ENCODE assay signal across 16 cellular contexts in the genomic region with DNA sequence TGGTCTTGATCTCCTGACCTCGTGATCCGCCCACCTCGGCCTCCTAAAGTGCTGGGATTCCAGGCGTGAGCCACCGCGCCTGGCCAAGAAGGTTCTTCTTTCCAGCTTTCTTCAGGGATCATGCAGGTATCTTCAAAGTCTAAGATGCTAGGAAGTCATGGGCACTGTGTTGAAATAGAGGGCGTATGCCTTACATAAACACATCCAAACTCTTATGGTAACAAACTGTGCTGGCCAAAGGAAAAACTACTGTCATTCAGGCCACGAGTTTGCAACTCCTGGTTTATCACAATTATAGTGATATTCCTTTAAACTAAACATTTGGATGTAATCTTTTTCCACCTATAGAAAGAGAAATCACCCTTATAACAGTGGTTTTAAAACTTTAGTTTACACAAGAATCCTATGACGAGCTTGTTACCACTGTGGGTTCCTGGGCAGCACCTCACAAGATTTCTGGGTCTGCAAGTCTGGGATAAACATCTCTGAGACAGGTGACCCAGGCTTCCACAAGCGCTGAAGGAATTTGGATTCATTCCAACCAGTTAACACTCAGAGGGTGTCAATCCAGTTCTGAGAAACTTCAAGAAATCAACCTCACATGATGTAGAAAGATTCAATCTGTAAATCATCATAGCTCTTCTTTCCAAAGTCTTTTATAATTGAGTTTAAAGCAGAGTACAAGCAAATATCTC.
DNase-seq lines count a peak whose midpoint lies in the region; ATAC-seq and TF ChIP-seq lines count a peak whose summit lies in the region.
"Had no signal": no experiment of that assay in that cellular context is flagged by ENCODE, and none has a peak within 500 bp of the region (broad histone marks: within the 10 kb centered on the region; RNA-seq: fewer than 3 reads in every experiment).

No MANE protein-coding gene starts in this region.

- H3K9me3 Mint-ChIP-seq in GM23338: peaks cover 6% of the 10 kb centered on the region; the same call in 2 of the 3 replicates

- H3K4me3 ChIP-seq in GM23338: no peak overlapping the region
- H3K4me3 ChIP-seq in choroid plexus epithelial cell (ENCODE audit: low read depth, low read length): no peak overlapping the region
- no peak overlapping the region for H3K4me3 ChIP-seq in suprapubic skin

- no peak for TF ChIP-seq POLR2A in suprapubic skin (IDR thresholded peaks at IDR 0.05)

- peak overlapping the region; percentile 8; the same call in 1 of the 2 replicates for H2AFZ ChIP-seq in GM23338

- H3K4me2 ChIP-seq in GM23338: no peak overlapping the region

- no peaks in the 10 kb centered on the region for H3F3A ChIP-seq in GM23338 (replicated peaks; ENCODE audit: low read depth)

- H3K4me1 Mint-ChIP-seq in GM23338: peaks cover 21% of the 10 kb centered on the region
- H3K4me1 Mint-ChIP-seq: CD4-positive, alpha-beta memory T cell had no signal

- H3K4me1 ChIP-seq in GM23338 (ENCODE audit: insufficient read depth) (peaks cover 15% of the 10 kb centered on the region), suprapubic skin (no peaks in the 10 kb centered on the region)

- TF ChIP-seq EP300 in suprapubic skin (IDR thresholded peaks at IDR 0.05): no peak

- DNase-seq in GM23338 (ENCODE audit: low spot score) (no peak), choroid plexus epithelial cell (ENCODE audit: low read depth) (peak; percentile 77), renal cortical epithelial cell (ENCODE audit: low read depth) (peak; percentile 21), suprapubic skin (ENCODE audit: low spot score in 2 of 2) (no peak), islet precursor cell (no peak), middle frontal gyrus (ENCODE audit: extremely low spot score, low spot score) (no peak)
- DNase-seq: 8988T; C1 segment of cervical spinal cord; Calu3; CD4-positive, alpha-beta memory T cell; COR-L47; DMS53; DMS79 treated with DMSO at 0.1 percent for 48 hours; GF-D8; H7; HCEC 1CT had no signal

- H3K27ac ChIP-seq in GM23338 (ENCODE audit: low read depth): no peak overlapping the region
- H3K27ac ChIP-seq in suprapubic skin: no peak overlapping the region

- H3K27me3 Mint-ChIP-seq in GM23338 (ENCODE audit: insufficient read depth, low read depth, poor library complexity): peaks cover 7% of the 10 kb centered on the region

- H3K79me2 ChIP-seq in GM23338 (replicated peaks; ENCODE audit: insufficient read depth): no peaks in the 10 kb centered on the region

- H4K20me1 ChIP-seq in GM23338 (replicated peaks; ENCODE audit: insufficient read depth): no peaks in the 10 kb centered on the region

- H3K27ac Mint-ChIP-seq in GM23338: no peak overlapping the region
- H3K27ac Mint-ChIP-seq: CD4-positive, alpha-beta memory T cell had no signal

- ATAC-seq in GM23338: no peak

- H3K9me3 ChIP-seq in suprapubic skin: no peaks in the 10 kb centered on the region

- no peaks in the 10 kb centered on the region for H3K9me2 ChIP-seq in GM23338 (ENCODE audit: insufficient read depth)

- WGBS in suprapubic skin: 83% methylated on average over 10 of the region's 10 CpGs

- TF ChIP-seq CTCF in GM23338 (conservative IDR thresholded peaks at IDR 0.05; ENCODE audit: low read depth in 2 of 2) (no peak), choroid plexus epithelial cell (conservative IDR thresholded peaks at IDR 0.05; ENCODE audit: low read depth, low read length) (no peak), suprapubic skin (IDR thresholded peaks at IDR 0.05) (no peak)

- H3K36me3 Mint-ChIP-seq in GM23338 (ENCODE audit: low read depth): peaks cover 6% of the 10 kb centered on the region
- H3K36me3 Mint-ChIP-seq: CD4-positive, alpha-beta memory T cell had no signal

- no peaks in the 10 kb centered on the region for H3K27me3 ChIP-seq in GM23338 (ENCODE audit: insufficient read depth)
- H3K27me3 ChIP-seq in suprapubic skin: peaks cover 3% of the 10 kb centered on the region

- H3K36me3 ChIP-seq in GM23338 (ENCODE audit: insufficient read depth): no peaks in the 10 kb centered on the region
- H3K36me3 ChIP-seq in suprapubic skin: no peaks in the 10 kb centered on the region

- no peak overlapping the region for H3K4me3 Mint-ChIP-seq in GM23338
- H3K4me3 Mint-ChIP-seq: CD4-positive, alpha-beta memory T cell had no signal

TF ChIP-seq in GM23338, 12 proteins besides CTCF, POLR2A, EP300 and RAD21 (continues in another document):
- no peak for TF ChIP-seq EZH2 (IDR thresholded peaks at IDR 0.05; ENCODE audit: low read depth, unreplicated experiment)
- no peak for TF ChIP-seq ZNF114 (CRISPR knock-in tag; IDR thresholded peaks at IDR 0.05)
- TF ChIP-seq NANOG (IDR thresholded peaks at IDR 0.05; ENCODE audit: borderline replicate concordance): no peak
- TF ChIP-seq, protein P1, sequence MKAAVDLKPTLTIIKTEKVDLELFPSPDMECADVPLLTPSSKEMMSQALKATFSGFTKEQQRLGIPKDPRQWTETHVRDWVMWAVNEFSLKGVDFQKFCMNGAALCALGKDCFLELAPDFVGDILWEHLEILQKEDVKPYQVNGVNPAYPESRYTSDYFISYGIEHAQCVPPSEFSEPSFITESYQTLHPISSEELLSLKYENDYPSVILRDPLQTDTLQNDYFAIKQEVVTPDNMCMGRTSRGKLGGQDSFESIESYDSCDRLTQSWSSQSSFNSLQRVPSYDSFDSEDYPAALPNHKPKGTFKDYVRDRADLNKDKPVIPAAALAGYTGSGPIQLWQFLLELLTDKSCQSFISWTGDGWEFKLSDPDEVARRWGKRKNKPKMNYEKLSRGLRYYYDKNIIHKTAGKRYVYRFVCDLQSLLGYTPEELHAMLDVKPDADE (IDR thresholded peaks at IDR 0.05): no peak
- TF ChIP-seq, protein P2, sequence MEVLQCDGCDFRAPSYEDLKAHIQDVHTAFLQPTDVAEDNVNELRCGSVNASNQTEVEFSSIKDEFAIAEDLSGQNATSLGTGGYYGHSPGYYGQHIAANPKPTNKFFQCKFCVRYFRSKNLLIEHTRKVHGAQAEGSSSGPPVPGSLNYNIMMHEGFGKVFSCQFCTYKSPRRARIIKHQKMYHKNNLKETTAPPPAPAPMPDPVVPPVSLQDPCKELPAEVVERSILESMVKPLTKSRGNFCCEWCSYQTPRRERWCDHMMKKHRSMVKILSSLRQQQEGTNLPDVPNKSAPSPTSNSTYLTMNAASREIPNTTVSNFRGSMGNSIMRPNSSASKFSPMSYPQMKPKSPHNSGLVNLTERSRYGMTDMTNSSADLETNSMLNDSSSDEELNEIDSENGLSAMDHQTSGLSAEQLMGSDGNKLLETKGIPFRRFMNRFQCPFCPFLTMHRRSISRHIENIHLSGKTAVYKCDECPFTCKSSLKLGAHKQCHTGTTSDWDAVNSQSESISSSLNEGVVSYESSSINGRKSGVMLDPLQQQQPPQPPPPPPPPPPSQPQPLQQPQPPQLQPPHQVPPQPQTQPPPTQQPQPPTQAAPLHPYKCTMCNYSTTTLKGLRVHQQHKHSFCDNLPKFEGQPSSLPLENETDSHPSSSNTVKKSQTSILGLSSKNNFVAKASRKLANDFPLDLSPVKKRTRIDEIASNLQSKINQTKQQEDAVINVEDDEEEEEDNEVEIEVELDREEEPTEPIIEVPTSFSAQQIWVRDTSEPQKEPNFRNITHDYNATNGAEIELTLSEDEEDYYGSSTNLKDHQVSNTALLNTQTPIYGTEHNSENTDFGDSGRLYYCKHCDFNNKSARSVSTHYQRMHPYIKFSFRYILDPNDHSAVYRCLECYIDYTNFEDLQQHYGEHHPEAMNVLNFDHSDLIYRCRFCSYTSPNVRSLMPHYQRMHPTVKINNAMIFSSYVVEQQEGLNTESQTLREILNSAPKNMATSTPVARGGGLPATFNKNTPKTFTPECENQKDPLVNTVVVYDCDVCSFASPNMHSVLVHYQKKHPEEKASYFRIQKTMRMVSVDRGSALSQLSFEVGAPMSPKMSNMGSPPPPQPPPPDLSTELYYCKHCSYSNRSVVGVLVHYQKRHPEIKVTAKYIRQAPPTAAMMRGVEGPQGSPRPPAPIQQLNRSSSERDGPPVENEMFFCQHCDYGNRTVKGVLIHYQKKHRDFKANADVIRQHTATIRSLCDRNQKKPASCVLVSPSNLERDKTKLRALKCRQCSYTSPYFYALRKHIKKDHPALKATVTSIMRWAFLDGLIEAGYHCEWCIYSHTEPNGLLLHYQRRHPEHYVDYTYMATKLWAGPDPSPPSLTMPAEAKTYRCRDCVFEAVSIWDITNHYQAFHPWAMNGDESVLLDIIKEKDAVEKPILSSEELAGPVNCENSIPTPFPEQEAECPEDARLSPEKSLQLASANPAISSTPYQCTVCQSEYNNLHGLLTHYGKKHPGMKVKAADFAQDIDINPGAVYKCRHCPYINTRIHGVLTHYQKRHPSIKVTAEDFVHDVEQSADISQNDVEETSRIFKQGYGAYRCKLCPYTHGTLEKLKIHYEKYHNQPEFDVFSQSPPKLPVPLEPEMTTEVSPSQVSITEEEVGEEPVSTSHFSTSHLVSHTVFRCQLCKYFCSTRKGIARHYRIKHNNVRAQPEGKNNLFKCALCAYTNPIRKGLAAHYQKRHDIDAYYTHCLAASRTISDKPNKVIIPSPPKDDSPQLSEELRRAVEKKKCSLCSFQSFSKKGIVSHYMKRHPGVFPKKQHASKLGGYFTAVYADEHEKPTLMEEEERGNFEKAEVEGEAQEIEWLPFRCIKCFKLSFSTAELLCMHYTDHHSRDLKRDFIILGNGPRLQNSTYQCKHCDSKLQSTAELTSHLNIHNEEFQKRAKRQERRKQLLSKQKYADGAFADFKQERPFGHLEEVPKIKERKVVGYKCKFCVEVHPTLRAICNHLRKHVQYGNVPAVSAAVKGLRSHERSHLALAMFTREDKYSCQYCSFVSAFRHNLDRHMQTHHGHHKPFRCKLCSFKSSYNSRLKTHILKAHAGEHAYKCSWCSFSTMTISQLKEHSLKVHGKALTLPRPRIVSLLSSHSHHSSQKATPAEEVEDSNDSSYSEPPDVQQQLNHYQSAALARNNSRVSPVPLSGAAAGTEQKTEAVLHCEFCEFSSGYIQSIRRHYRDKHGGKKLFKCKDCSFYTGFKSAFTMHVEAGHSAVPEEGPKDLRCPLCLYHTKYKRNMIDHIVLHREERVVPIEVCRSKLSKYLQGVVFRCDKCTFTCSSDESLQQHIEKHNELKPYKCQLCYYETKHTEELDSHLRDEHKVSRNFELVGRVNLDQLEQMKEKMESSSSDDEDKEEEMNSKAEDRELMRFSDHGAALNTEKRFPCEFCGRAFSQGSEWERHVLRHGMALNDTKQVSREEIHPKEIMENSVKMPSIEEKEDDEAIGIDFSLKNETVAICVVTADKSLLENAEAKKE (CRISPR knock-in tag; IDR thresholded peaks at IDR 0.05): no peak

Comparison
In these comparisons a context has a peak if more than half of its experiments do, and no peak if none do; other contexts are left out.
1. DNase-seq: peak in choroid plexus epithelial cell (single experiment) and renal cortical epithelial cell (single experiment); none in GM23338 (single experiment), suprapubic skin (0 of 2), islet precursor cell (single experiment) and middle frontal gyrus (single experiment).